ENCODE assay signal across 12 cellular contexts in genomic region chr3:179016979-179017670, GRCh38. TPM values are rescaled to one million over a fixed set of nuclear protein-coding genes. Genes with fewer than 3 reads are reported as not detected.
DNase-seq lines count a peak whose midpoint lies in the region; ATAC-seq and FAIRE-seq lines count a peak whose summit lies in the region.
"Had no signal": no experiment of that assay in that cellular context is flagged by ENCODE, and none has a peak within 500 bp of the region (broad histone marks: within the 10 kb centered on the region; RNA-seq: fewer than 3 reads in every experiment).

No MANE protein-coding gene starts in this region.

- no peak for FAIRE-seq in frontal cortex (lab: Jason Lieb, UNC)
- FAIRE-seq: endothelial cell of umbilical vein had no signal

- ATAC-seq in GM18868 (IDR thresholded peaks at IDR 0.05; ENCODE audit: unreplicated experiment) (peak; percentile 65), GM21619 (IDR thresholded peaks at IDR 0.05; ENCODE audit: unreplicated experiment) (peak; percentile 73), HG03457 (IDR thresholded peaks at IDR 0.05; ENCODE audit: unreplicated experiment) (peak; percentile 66)
- ATAC-seq: left ventricle myocardium superior had no signal

- peak; percentile 43 for DNase-seq in fibroblast of peridontal ligament (ENCODE audit: extremely low read depth)
- no peak for DNase-seq in NCI-H128 (lab: John Stamatoyannopoulos, UW; ENCODE audit: unreplicated experiment)
- no peak for DNase-seq in NOMO-1 (lab: John Stamatoyannopoulos, UW; ENCODE audit: unreplicated experiment in 2 of 2)
- DNase-seq in frontal cortex (ENCODE audit: low spot score in 2 of 2): no peak
- DNase-seq: GOT3; left ventricle myocardium superior; NCI-H510A; stimulated activated CD4-positive, alpha-beta T cell treated with anti-CD3 and anti-CD28 coated beads, Interleukin-4, amount 100 ng/mL, for 24 hours had no signal

RNA-seq across cellular contexts. Expression of gene ZMAT3, which starts 54.5 kb away (rescaled TPM):
- total RNA-seq in frontal cortex: 6.1 TPM
